In genomic region chr3:100075731-100076543, GRCh38 we compare ENCODE assay signal across 1 cellular context.
TF ChIP-seq lines count a peak whose summit lies in the region.

No MANE protein-coding gene starts in this region.

TF ChIP-seq in HepG2, 621 proteins besides CTCF, POLR2A, EP300 and RAD21 (continued from another document):
- TF ChIP-seq ZNF747 (CRISPR knock-in tag; IDR thresholded peaks at IDR 0.05; ENCODE audit: borderline replicate concordance) (no peak), FOXK1 (CRISPR knock-in tag; IDR thresholded peaks at IDR 0.05; ENCODE audit: borderline replicate concordance, low read depth) (peak; percentile 63; the same call in 1 of the 2 replicates), AHDC1 (CRISPR knock-in tag; IDR thresholded peaks at IDR 0.05; ENCODE audit: borderline replicate concordance) (peak; percentile 92; the same call in 1 of the 2 replicates), PHF8 (CRISPR knock-in tag; IDR thresholded peaks at IDR 0.05) (no peak), ZNF264 (CRISPR knock-in tag; IDR thresholded peaks at IDR 0.05) (no peak; the same call in 1 of the 2 replicates), ZNF343 (CRISPR knock-in tag; IDR thresholded peaks at IDR 0.05) (no peak), SALL1 (CRISPR knock-in tag; IDR thresholded peaks at IDR 0.05) (peak; percentile 76; the same call in 1 of the 2 replicates), SOX6 (IDR thresholded peaks at IDR 0.05) (no peak), SOX6 (CRISPR knock-in tag; IDR thresholded peaks at IDR 0.05) (peak; percentile 89), ZXDC (CRISPR knock-in tag; IDR thresholded peaks at IDR 0.05) (no peak), LCORL (IDR thresholded peaks at IDR 0.05) (peak; percentile 35; the same call in 1 of the 2 replicates), LCORL (CRISPR knock-in tag; IDR thresholded peaks at IDR 0.05) (no peak; the same call in 1 of the 2 replicates), MAFK (conservative IDR thresholded peaks at IDR 0.05 in 1 of 2, IDR thresholded peaks at IDR 0.05 in 1 of 2; ENCODE audit: low read length in 2 of 2) (peak; percentile 43 to 55), NR2F2 (IDR thresholded peaks at IDR 0.05; ENCODE audit: borderline replicate concordance, low read depth) (peak; percentile 80), IKZF1 (IDR thresholded peaks at IDR 0.05) (no peak), CEBPG (CRISPR knock-in tag; IDR thresholded peaks at IDR 0.05) (peak; percentile 56), ZNF660 (CRISPR knock-in tag; IDR thresholded peaks at IDR 0.05; ENCODE audit: borderline replicate concordance, low read depth) (no peak), TBL1XR1 (IDR thresholded peaks at IDR 0.05; ENCODE audit: borderline replicate concordance, low read length, partially characterized antibody) (peak; percentile 36), JUNB (CRISPR knock-in tag; IDR thresholded peaks at IDR 0.05; ENCODE audit: borderline replicate concordance) (no peak), ZNF562 (CRISPR knock-in tag; IDR thresholded peaks at IDR 0.05; ENCODE audit: borderline replicate concordance) (no peak), PRMT3 (CRISPR knock-in tag; IDR thresholded peaks at IDR 0.05; ENCODE audit: borderline replicate concordance, low read depth) (no peak), GATAD1 (CRISPR knock-in tag; IDR thresholded peaks at IDR 0.05) (peak; percentile 32; the same call in 1 of the 2 replicates), PPARG (CRISPR knock-in tag; conservative IDR thresholded peaks at IDR 0.05) (peak; percentile 53), THAP11 (CRISPR knock-in tag; IDR thresholded peaks at IDR 0.05) (peak; percentile 31), KLF6 (CRISPR knock-in tag; IDR thresholded peaks at IDR 0.05) (0 out of 2 replicates have a peak, but pooled peaks have one; percentile 38), FOXA3 (CRISPR knock-in tag; IDR thresholded peaks at IDR 0.05) (peak; percentile 92)
- TF ChIP-seq, protein P1, sequence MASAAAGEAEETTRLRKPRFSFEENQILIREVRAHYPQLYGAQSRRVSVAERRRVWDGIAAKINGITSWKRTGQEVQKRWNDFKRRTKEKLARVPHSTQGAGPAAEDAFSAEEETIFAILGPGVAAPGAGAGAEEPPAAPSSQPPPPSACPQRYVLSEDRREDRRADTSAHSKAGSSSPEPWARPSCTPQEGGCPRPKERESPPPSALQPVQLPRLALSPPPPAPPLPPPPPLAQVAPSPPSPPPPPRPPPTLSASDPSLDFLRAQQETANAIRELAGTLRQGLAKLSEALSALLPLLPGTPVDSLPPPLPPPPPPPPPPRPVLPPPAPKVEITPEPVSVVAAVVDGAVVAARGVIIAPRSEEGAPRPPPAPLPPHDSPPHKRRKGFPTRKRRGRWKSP (CRISPR knock-in tag; IDR thresholded peaks at IDR 0.05) = peak; percentile 46; the same call in 1 of the 2 replicates
- TF ChIP-seq, protein P2, sequence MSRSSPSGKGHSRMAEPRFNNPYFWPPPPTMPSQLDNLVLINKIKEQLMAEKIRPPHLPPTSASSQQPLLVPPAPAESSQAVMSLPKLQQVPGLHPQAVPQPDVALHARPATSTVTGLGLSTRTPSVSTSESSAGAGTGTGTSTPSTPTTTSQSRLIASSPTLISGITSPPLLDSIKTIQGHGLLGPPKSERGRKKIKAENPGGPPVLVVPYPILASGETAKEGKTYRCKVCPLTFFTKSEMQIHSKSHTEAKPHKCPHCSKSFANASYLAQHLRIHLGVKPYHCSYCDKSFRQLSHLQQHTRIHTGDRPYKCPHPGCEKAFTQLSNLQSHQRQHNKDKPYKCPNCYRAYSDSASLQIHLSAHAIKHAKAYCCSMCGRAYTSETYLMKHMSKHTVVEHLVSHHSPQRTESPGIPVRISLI (CRISPR knock-in tag; IDR thresholded peaks at IDR 0.05; ENCODE audit: borderline replicate concordance) = peak; percentile 21; the same call in 1 of the 2 replicates
- TF ChIP-seq, protein P3, sequence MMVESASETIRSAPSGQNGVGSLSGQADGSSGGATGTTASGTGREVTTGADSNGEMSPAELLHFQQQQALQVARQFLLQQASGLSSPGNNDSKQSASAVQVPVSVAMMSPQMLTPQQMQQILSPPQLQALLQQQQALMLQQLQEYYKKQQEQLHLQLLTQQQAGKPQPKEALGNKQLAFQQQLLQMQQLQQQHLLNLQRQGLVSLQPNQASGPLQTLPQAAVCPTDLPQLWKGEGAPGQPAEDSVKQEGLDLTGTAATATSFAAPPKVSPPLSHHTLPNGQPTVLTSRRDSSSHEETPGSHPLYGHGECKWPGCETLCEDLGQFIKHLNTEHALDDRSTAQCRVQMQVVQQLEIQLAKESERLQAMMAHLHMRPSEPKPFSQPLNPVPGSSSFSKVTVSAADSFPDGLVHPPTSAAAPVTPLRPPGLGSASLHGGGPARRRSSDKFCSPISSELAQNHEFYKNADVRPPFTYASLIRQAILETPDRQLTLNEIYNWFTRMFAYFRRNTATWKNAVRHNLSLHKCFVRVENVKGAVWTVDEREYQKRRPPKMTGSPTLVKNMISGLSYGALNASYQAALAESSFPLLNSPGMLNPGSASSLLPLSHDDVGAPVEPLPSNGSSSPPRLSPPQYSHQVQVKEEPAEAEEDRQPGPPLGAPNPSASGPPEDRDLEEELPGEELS (CRISPR knock-in tag; IDR thresholded peaks at IDR 0.05) = peak; percentile 85
